Comparison of ENCODE assay signal across 4 cellular contexts in genomic region chr10:117084421-117085246, GRCh38. TPM values are rescaled to one million over a fixed set of nuclear protein-coding genes. Genes with fewer than 3 reads are reported as not detected.
"Had no signal": no experiment of that assay in that cellular context is flagged by ENCODE, and none has a peak within 500 bp of the region (broad histone marks: within the 10 kb centered on the region; RNA-seq: fewer than 3 reads in every experiment).

No MANE protein-coding gene starts in this region.

RNA-seq across cellular contexts. Expression of gene VAX1, which starts 53.4 kb away (rescaled TPM):
- total RNA-seq: activated CD8-positive, alpha-beta T cell treated with anti-CD3 and anti-CD28 coated beads, Interleukin-2, amount 10 ng/mL, durations not matched to agents 7 days and 5 days; activated naive CD8-positive, alpha-beta T cell treated with anti-CD3 and anti-CD28 coated beads, Interleukin-2, amount 10 ng/mL, durations not matched to agents 7 days and 5 days; adrenal gland; cardiac septum had no signal
- polyA plus RNA-seq: adrenal gland had no signal
